Comparison of ENCODE assay signal across 9 cellular contexts in genomic region chr12:50257226-50258166, GRCh38. TPM values are rescaled to one million over a fixed set of nuclear protein-coding genes. Genes with fewer than 3 reads are reported as not detected.
DNase-seq lines count a peak whose midpoint lies in the region; ATAC-seq and TF ChIP-seq lines count a peak whose summit lies in the region.
"Had no signal": no experiment of that assay in that cellular context is flagged by ENCODE, and none has a peak within 500 bp of the region (broad histone marks: within the 10 kb centered on the region; RNA-seq: fewer than 3 reads in every experiment).

No MANE protein-coding gene starts in this region.

- DNase-seq in DMS 273 (lab: John Stamatoyannopoulos, UW; ENCODE audit: unreplicated experiment): peak; percentile 42
- DNase-seq in DMS 273 treated with DMSO at 0.1 percent for 48 hours (lab: John Stamatoyannopoulos, UW): no peak
- DNase-seq in left ventricle myocardium superior: no peak
- no peak for DNase-seq in spleen
- DNase-seq in natural killer cell treated with Interleukin-12 subunit alpha and Interleukin-12 subunit beta and Interleukin-15 and Interleukin-18, amount 100 ng/mL, for 72 hours (ENCODE audit: low spot score): no peak
- no peak for DNase-seq in activated CD4-positive, alpha-beta T cell treated with anti-CD3 and anti-CD28 coated beads, Interleukin-2, amount 50 U/mL, for 1 hour
- DNase-seq: 8988T had no signal

- H3K4me1 Mint-ChIP-seq in natural killer cell treated with Interleukin-12 subunit alpha and Interleukin-12 subunit beta and Interleukin-15 and Interleukin-18, amount 100 ng/mL, for 72 hours (ENCODE audit: low read depth in 2 of 2): peaks cover 0 to 13% of the 10 kb centered on the region in 2 donors

- ATAC-seq in left ventricle myocardium superior (peak; percentile 83), HG02938 (IDR thresholded peaks at IDR 0.05; ENCODE audit: unreplicated experiment) (no peak)
- no peak for ATAC-seq in natural killer cell treated with Interleukin-12 subunit alpha and Interleukin-12 subunit beta and Interleukin-15 and Interleukin-18, amount 100 ng/mL, for 72 hours

- H3K27me3 ChIP-seq in spleen (replicated peaks in 1 of 7): no peaks in the 10 kb centered on the region

- intact Hi-C loops in left ventricle myocardium superior (cut with micrococcal nuclease): no loop called here
- intact Hi-C loops in spleen (cut with DNase I; ENCODE audit: low total_unique reads): no loop called here

- H3K27ac ChIP-seq in VCaP (peak overlapping the region; percentile 87), spleen (peak overlapping the region in 7 of 8 donors; percentile 10 to 60 (median 40))

- H3K4me3 Mint-ChIP-seq in natural killer cell treated with Interleukin-12 subunit alpha and Interleukin-12 subunit beta and Interleukin-15 and Interleukin-18, amount 100 ng/mL, for 72 hours: no peak overlapping the region

- TF ChIP-seq POLR2A in spleen (IDR thresholded peaks at IDR 0.05): no peak

- no peaks in the 10 kb centered on the region for H3K9me3 ChIP-seq in spleen

- TF ChIP-seq CTCF in VCaP (conservative IDR thresholded peaks at IDR 0.05) (no peak), spleen (IDR thresholded peaks at IDR 0.05 in 8 of 11, conservative IDR thresholded peaks at IDR 0.05 in 3 of 11) (no peak)

- no peak overlapping the region for H3K27ac Mint-ChIP-seq in natural killer cell treated with Interleukin-12 subunit alpha and Interleukin-12 subunit beta and Interleukin-15 and Interleukin-18, amount 100 ng/mL, for 72 hours

- no peaks in the 10 kb centered on the region for H3K27me3 Mint-ChIP-seq in natural killer cell treated with Interleukin-12 subunit alpha and Interleukin-12 subunit beta and Interleukin-15 and Interleukin-18, amount 100 ng/mL, for 72 hours

- no peaks in the 10 kb centered on the region for H3K9me3 Mint-ChIP-seq in natural killer cell treated with Interleukin-12 subunit alpha and Interleukin-12 subunit beta and Interleukin-15 and Interleukin-18, amount 100 ng/mL, for 72 hours

- H3K36me3 ChIP-seq in spleen: no peaks in the 10 kb centered on the region

- peaks cover 0 to 49% (median 8%) of the 10 kb centered on the region in 6 donors for H3K4me1 ChIP-seq in spleen

- WGBS in spleen, 5 donors: 60 to 65% (median 62%) methylated on average over 6 of the region's 6 CpGs

- H3K4me3 ChIP-seq in spleen: no peak overlapping the region

- H3K36me3 Mint-ChIP-seq in natural killer cell treated with Interleukin-12 subunit alpha and Interleukin-12 subunit beta and Interleukin-15 and Interleukin-18, amount 100 ng/mL, for 72 hours: no peaks in the 10 kb centered on the region

RNA-seq across cellular contexts. Expression of gene LIMA1, which starts 25.8 kb away (rescaled TPM):
- total RNA-seq in left ventricle myocardium superior: 15.0 TPM
- total RNA-seq in spleen: 100 to 1,000 TPM in 1 of 7 donors, 10 to 100 TPM in 6; 59.5 to 102 (median 64.3) TPM
- 10 to 100 TPM; 15.3 to 45.1 (median 22.7) TPM for polyA plus RNA-seq in spleen
- 10 to 100 TPM; 15.3 to 41.3 TPM for total RNA-seq in natural killer cell treated with Interleukin-12 subunit alpha and Interleukin-12 subunit beta and Interleukin-15 and Interleukin-18, amount 100 ng/mL, for 72 hours
